In the genomic region with DNA sequence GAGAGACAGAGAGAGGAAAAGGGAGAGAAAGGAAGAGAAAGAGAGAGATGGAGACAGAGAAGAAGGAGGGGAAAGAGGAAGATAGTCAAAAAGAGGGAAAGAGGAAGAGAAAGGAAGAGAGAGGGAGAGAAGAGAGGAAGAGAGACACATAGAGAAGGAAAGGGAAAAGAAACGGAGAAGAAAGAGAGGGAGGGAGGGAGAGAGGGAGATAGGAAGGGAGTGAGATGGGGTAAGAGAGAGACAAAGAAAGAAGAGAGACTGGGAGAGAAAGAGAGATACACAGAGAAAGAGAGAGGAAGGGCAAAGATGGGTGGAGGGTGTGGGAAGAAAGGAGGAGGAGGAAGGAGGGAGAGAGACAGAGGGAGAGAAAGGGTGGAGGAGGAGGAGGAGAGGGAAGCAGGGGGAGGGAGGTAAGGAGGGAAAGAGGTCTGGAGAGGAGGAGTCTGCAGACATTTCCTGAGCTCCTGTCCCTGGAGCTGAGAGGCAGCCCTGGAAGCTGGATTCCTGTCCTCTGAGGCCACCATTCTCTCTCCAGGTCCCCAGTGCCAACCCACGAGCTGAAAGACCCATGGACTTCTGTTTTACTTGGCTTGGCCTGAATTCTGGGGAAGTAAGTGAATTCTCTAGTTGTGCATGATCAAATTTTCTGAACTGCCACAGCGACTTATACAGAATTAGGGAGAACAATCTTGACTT, we compare ENCODE assay signal across 2 cellular contexts.
TF ChIP-seq lines count a peak whose summit lies in the region.

No MANE protein-coding gene starts in this region.

TF ChIP-seq in HEK293, 187 proteins besides CTCF, POLR2A, EP300 and RAD21 (continued from another document):
- TF ChIP-seq ZFP3 (tag by site-specific recombination; IDR thresholded peaks at IDR 0.05; ENCODE audit: low read depth) (no peak), ZFHX2 (tag by site-specific recombination; conservative IDR thresholded peaks at IDR 0.05) (peak; percentile 51), ZNF366 (tag by site-specific recombination; conservative IDR thresholded peaks at IDR 0.05) (peak; percentile 82), EGR2 (tag by site-specific recombination; IDR thresholded peaks at IDR 0.05; ENCODE audit: low read depth) (peak; percentile 87), ZNF660 (tag by site-specific recombination; IDR thresholded peaks at IDR 0.05) (no peak), ZNF561 (tag by site-specific recombination; IDR thresholded peaks at IDR 0.05; ENCODE audit: borderline replicate concordance) (no peak), ZNF133 (tag by site-specific recombination; IDR thresholded peaks at IDR 0.05) (no peak)
- TF ChIP-seq, protein P1, sequence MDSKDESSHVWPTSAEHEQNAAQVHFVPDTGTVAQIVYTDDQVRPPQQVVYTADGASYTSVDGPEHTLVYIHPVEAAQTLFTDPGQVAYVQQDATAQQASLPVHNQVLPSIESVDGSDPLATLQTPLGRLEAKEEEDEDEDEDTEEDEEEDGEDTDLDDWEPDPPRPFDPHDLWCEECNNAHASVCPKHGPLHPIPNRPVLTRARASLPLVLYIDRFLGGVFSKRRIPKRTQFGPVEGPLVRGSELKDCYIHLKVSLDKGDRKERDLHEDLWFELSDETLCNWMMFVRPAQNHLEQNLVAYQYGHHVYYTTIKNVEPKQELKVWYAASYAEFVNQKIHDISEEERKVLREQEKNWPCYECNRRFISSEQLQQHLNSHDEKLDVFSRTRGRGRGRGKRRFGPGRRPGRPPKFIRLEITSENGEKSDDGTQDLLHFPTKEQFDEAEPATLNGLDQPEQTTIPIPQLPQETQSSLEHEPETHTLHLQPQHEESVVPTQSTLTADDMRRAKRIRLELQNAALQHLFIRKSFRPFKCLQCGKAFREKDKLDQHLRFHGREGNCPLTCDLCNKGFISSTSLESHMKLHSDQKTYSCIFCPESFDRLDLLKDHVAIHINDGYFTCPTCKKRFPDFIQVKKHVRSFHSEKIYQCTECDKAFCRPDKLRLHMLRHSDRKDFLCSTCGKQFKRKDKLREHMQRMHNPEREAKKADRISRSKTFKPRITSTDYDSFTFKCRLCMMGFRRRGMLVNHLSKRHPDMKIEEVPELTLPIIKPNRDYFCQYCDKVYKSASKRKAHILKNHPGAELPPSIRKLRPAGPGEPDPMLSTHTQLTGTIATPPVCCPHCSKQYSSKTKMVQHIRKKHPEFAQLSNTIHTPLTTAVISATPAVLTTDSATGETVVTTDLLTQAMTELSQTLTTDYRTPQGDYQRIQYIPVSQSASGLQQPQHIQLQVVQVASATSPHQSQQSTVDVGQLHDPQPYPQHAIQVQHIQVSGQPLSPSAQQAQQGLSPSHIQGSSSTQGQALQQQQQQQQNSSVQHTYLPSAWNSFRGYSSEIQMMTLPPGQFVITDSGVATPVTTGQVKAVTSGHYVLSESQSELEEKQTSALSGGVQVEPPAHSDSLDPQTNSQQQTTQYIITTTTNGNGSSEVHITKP (tag by site-specific recombination; IDR thresholded peaks at IDR 0.05) = no peak
- TF ChIP-seq, protein P2, sequence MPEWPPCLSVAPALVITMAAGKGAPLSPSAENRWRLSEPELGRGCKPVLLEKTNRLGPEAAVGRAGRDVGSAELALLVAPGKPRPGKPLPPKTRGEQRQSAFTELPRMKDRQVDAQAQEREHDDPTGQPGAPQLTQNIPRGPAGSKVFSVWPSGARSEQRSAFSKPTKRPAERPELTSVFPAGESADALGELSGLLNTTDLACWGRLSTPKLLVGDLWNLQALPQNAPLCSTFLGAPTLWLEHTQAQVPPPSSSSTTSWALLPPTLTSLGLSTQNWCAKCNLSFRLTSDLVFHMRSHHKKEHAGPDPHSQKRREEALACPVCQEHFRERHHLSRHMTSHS (tag by site-specific recombination; IDR thresholded peaks at IDR 0.05) = 0 out of 2 replicates have a peak, but pooled peaks have one; percentile 31
TF ChIP-seq in HEK293: peak in this region for 8.

TF ChIP-seq in K562, 482 proteins besides CTCF, POLR2A, EP300 and RAD21 (continued from another document):
- TF ChIP-seq, protein P3, sequence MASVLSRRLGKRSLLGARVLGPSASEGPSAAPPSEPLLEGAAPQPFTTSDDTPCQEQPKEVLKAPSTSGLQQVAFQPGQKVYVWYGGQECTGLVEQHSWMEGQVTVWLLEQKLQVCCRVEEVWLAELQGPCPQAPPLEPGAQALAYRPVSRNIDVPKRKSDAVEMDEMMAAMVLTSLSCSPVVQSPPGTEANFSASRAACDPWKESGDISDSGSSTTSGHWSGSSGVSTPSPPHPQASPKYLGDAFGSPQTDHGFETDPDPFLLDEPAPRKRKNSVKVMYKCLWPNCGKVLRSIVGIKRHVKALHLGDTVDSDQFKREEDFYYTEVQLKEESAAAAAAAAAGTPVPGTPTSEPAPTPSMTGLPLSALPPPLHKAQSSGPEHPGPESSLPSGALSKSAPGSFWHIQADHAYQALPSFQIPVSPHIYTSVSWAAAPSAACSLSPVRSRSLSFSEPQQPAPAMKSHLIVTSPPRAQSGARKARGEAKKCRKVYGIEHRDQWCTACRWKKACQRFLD (CRISPR knock-in tag; IDR thresholded peaks at IDR 0.05) = no peak
- TF ChIP-seq, protein P4, sequence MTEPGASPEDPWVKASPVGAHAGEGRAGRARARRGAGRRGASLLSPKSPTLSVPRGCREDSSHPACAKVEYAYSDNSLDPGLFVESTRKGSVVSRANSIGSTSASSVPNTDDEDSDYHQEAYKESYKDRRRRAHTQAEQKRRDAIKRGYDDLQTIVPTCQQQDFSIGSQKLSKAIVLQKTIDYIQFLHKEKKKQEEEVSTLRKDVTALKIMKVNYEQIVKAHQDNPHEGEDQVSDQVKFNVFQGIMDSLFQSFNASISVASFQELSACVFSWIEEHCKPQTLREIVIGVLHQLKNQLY (CRISPR knock-in tag; conservative IDR thresholded peaks at IDR 0.05) = no peak
- TF ChIP-seq NONO (IDR thresholded peaks at IDR 0.05; ENCODE audit: low read depth in 2 of 2, low read length in 1 of 2) (no peak), HDAC6 (IDR thresholded peaks at IDR 0.05; ENCODE audit: low read depth, low read length) (no peak), ZNF431 (CRISPR knock-in tag; IDR thresholded peaks at IDR 0.05) (no peak), FOS (IDR thresholded peaks at IDR 0.05; ENCODE audit: extremely low read depth, insufficient read length) (no peak)
- TF ChIP-seq, protein P5, sequence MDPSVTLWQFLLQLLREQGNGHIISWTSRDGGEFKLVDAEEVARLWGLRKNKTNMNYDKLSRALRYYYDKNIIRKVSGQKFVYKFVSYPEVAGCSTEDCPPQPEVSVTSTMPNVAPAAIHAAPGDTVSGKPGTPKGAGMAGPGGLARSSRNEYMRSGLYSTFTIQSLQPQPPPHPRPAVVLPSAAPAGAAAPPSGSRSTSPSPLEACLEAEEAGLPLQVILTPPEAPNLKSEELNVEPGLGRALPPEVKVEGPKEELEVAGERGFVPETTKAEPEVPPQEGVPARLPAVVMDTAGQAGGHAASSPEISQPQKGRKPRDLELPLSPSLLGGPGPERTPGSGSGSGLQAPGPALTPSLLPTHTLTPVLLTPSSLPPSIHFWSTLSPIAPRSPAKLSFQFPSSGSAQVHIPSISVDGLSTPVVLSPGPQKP (CRISPR knock-in tag; IDR thresholded peaks at IDR 0.05) = no peak
- TF ChIP-seq, protein P6, sequence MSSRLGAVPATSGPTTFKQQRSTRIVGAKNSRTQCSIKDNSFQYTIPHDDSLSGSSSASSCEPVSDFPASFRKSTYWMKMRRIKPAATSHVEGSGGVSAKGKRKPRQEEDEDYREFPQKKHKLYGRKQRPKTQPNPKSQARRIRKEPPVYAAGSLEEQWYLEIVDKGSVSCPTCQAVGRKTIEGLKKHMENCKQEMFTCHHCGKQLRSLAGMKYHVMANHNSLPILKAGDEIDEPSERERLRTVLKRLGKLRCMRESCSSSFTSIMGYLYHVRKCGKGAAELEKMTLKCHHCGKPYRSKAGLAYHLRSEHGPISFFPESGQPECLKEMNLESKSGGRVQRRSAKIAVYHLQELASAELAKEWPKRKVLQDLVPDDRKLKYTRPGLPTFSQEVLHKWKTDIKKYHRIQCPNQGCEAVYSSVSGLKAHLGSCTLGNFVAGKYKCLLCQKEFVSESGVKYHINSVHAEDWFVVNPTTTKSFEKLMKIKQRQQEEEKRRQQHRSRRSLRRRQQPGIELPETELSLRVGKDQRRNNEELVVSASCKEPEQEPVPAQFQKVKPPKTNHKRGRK (tag; IDR thresholded peaks at IDR 0.05) = peak; percentile 71
